ENCODE assay signal across 11 cellular contexts in genomic region chr12:64186789-64187188, GRCh38. TPM values are rescaled to one million over a fixed set of nuclear protein-coding genes. Genes with fewer than 3 reads are reported as not detected.
DNase-seq lines count a peak whose midpoint lies in the region; ATAC-seq and TF ChIP-seq lines count a peak whose summit lies in the region.
"Had no signal": no experiment of that assay in that cellular context is flagged by ENCODE, and none has a peak within 500 bp of the region (broad histone marks: within the 10 kb centered on the region; RNA-seq: fewer than 3 reads in every experiment).

No MANE protein-coding gene starts in this region.

- no peaks in the 10 kb centered on the region for H4K20me1 ChIP-seq in OCI-LY7 (ENCODE audit: insufficient read depth, low read length)

- no peaks in the 10 kb centered on the region for H3K9me2 ChIP-seq in OCI-LY7 (ENCODE audit: insufficient read depth, low read length)

- H3K36me3 ChIP-seq in OCI-LY7 (ENCODE audit: insufficient read depth, low read length), result no peaks in the 10 kb centered on the region
- H3K36me3 ChIP-seq: esophagus muscularis mucosa had no signal

- no peak for TF ChIP-seq CTCF in OCI-LY7 (conservative IDR thresholded peaks at IDR 0.05; ENCODE audit: low read length)

- intact Hi-C loops in left cardiac atrium (cut with DNase I), result loop anchor here in 1 of 2 donors (10.0 kb wide), 1 partner anchor 68 kb away; no protein-coding TSS in a partner anchor
- intact Hi-C loops in OCI-LY7 (cut with micrococcal nuclease; ENCODE audit: unreplicated experiment), result no loop called here

- no peak overlapping the region for H3K27ac ChIP-seq in OCI-LY7 (ENCODE audit: low read depth, low read length, poor library complexity, severe bottlenecking)
- H3K27ac ChIP-seq: esophagus muscularis mucosa had no signal

- no TSS peak for BruUV-seq in OCI-LY7 (replicated peaks; lab: Mats Ljungman, UMichigan)

- no peak overlapping the region for H2AFZ ChIP-seq in OCI-LY7 (ENCODE audit: low read length)

- H3K4me1 ChIP-seq in OCI-LY7 (ENCODE audit: insufficient read depth, low read length, poor library complexity, severe bottlenecking), result no peaks in the 10 kb centered on the region

- DNase-seq in fibroblast of peridontal ligament (ENCODE audit: extremely low read depth), result peak; percentile 37
- no peak for DNase-seq in T-helper 9 cell
- no peak for DNase-seq in C1 segment of cervical spinal cord (lab: John Stamatoyannopoulos, UW)
- no peak for DNase-seq in left cardiac atrium
- no peak for DNase-seq in OCI-LY7 (ENCODE audit: low spot score)
- DNase-seq: naive thymus-derived CD4-positive, alpha-beta T cell; RPMI8226 had no signal

- no peaks in the 10 kb centered on the region for H3K79me2 ChIP-seq in OCI-LY7 (ENCODE audit: insufficient read depth, low read depth, low read length)

- POLR2A ChIA-PET in OCI-LY7 (lab: Charles Lee), result interaction anchor here (0.6 kb wide), 2 partner anchors 21 to 122 kb away, joined by 3 read pairs; no protein-coding TSS in a partner anchor

- no peak overlapping the region for H3K4me3 ChIP-seq in OCI-LY7 (ENCODE audit: low read depth, low read length, poor library complexity, severe bottlenecking)
- H3K4me3 ChIP-seq: esophagus muscularis mucosa had no signal

- CTCF ChIA-PET in OCI-LY7 (lab: Charles Lee; ENCODE audit: unreplicated experiment), result no interaction called here

- H3K9me3 ChIP-seq in OCI-LY7 (ENCODE audit: low read length), result no peaks in the 10 kb centered on the region
- H3K9me3 ChIP-seq: esophagus muscularis mucosa had no signal

- ATAC-seq in GM18519 (IDR thresholded peaks at IDR 0.05; ENCODE audit: low FRiP score, unreplicated experiment), result peak; percentile 56
- peak; percentile 90 for ATAC-seq in GM21786 (IDR thresholded peaks at IDR 0.05; ENCODE audit: unreplicated experiment)
- peak; percentile 71 for ATAC-seq in HG03460 (IDR thresholded peaks at IDR 0.05; ENCODE audit: unreplicated experiment)
- no peak for ATAC-seq in left cardiac atrium
- ATAC-seq: naive thymus-derived CD4-positive, alpha-beta T cell had no signal

- H3K4me2 ChIP-seq in OCI-LY7 (ENCODE audit: low read length), result no peak overlapping the region

RNA-seq across cellular contexts. Expression of gene KICS2, which starts 35.3 kb away (rescaled TPM):
- total RNA-seq in left cardiac atrium (1 to 10 TPM; 3.5 to 5.1 TPM), OCI-LY7 (2022) (20.4 and 22.2 TPM in 2 replicates)
- 16.2 and 20.6 TPM in 2 replicates for total RNA-seq in OCI-LY7 (2014; rRNA removed; shearing (Covaris generic))

Comparison
In these comparisons a context has a peak if more than half of its experiments do, and no peak if none do; other contexts are left out.
1. ATAC-seq: peak in GM18519 (single experiment), GM21786 (single experiment) and HG03460 (single experiment); none in left cardiac atrium (0 of 2).